28 cellular contexts compared by ENCODE assay signal in the genomic region with DNA sequence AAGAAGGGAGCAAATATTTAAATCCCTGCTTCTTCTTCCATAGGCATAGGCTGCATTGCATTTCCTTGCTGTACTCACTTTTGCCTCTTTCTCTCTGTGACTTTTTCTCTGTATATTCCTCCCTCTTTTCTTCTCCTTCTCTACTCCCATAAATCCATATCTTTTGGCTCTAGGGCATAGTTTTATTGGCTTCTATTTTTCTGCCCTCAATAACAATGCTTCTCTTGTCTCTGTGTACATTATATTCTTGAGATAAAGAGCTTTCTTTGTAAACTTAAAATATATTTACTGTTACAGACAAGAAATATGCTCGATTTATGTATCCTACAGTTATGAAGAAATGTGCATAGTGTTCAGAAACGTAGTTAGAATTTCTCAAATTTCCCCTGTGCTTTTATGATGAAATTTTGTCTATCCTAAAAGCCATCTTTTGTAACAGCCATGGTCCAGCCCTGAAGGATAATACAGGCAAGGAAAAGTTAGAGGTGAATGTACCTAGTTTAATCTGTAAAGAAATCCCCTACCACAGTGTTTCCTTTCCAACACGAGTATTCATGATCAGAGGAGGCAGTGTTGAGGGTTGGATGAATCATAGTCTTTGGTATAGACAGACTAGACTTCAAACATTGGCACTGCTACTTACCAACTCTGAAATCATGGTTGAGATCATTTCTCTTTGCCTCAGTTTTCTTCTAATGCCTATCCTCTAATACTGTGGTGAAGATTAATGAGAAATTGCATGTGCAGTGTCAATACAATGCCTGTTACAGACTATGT.
"Had no signal": no experiment of that assay in that cellular context is flagged by ENCODE, and none has a peak within 500 bp of the region (broad histone marks: within the 10 kb centered on the region; RNA-seq: fewer than 3 reads in every experiment).

No MANE protein-coding gene starts in this region.

- DNase-seq: activated CD4-positive, alpha-beta T cell treated with anti-CD3 and anti-CD28 coated beads for 1 hour; activated CD4-positive, alpha-beta T cell treated with anti-CD3 and anti-CD28 coated beads, Interleukin-2, amount 50 U/mL, for 1 hour; activated CD8-positive, alpha-beta T cell treated with anti-CD3 and anti-CD28 coated beads, Interleukin-2, amount 10 ng/mL, durations not matched to agents 7 days and 5 days; activated naive CD4-positive, alpha-beta T cell; activated T-cell treated with anti-CD3 and anti-CD28 coated beads, Interleukin-2, amount 50 U/mL, for 24 hours; adrenal gland; endodermal cell; immature natural killer cell; mesenchymal stem cell; mucosa of descending colon; naive B cell; occipital lobe; posterior cingulate gyrus; small intestine; stimulated activated CD4-positive, alpha-beta T cell treated with anti-CD3 and anti-CD28 coated beads, Interleukin-2, amount 100 ng/mL, for 24 hours; stimulated activated CD8-positive, alpha-beta memory T cell treated with anti-CD3 and anti-CD28 coated beads, Interleukin-4, amount 100 ng/mL, for 48 hours; stimulated activated naive B cell treated with anti-CD40 and anti-IgM and Interleukin-4, amounts not matched to agents 10 μg/mL and 1 μg/mL and 100 μg/mL, for 72 hours; T-helper 9 cell; transverse colon; uterus had no signal

- ATAC-seq: activated CD8-positive, alpha-beta T cell treated with anti-CD3 and anti-CD28 coated beads, Interleukin-2, amount 10 ng/mL, durations not matched to agents 7 days and 5 days; mucosa of descending colon; sciatic nerve; stimulated activated naive B cell treated with anti-CD40 and anti-IgM and Interleukin-4, amounts not matched to agents 10 μg/mL and 1 μg/mL and 100 μg/mL, for 72 hours had no signal

- FAIRE-seq: small intestine had no signal

- H3K9me3 ChIP-seq: adrenal gland, ascending aorta, breast epithelium, mucosa of descending colon, transverse colon, uterus had no signal

- H3K4me1 ChIP-seq: adrenal gland, ascending aorta, breast epithelium, transverse colon, uterus had no signal

- H3K4me3 ChIP-seq: adrenal gland, ascending aorta, breast epithelium, coronary artery, hepatocyte, mucosa of descending colon, transverse colon, uterus had no signal

- H3K27ac ChIP-seq: adrenal gland, ascending aorta, breast epithelium, coronary artery, hepatocyte, transverse colon had no signal

- H3K4me1 Mint-ChIP-seq: endodermal cell; immature natural killer cell; naive B cell; stimulated activated naive B cell treated with anti-CD40 and anti-IgM and Interleukin-4, amounts not matched to agents 10 μg/mL and 1 μg/mL and 100 μg/mL, for 72 hours had no signal

- H3K79me2 ChIP-seq: hepatocyte had no signal

- H3K4me2 ChIP-seq: hepatocyte had no signal

- H3K9me3 Mint-ChIP-seq: activated T-cell treated with anti-CD3 and anti-CD28 coated beads, Interleukin-2, amount 50 U/mL, for 24 hours; activated T-helper 2 cell treated with anti-CD3 and anti-CD28 coated beads, Interferon-gamma antibody, Interleukin-2, Interleukin-4, amounts not matched to agents 10 μg/mL and 5 μg/mL and 100 μg/mL, durations not matched to agents 14 hours and 24 hours and 36 hours; endodermal cell had no signal

- H3K27me3 ChIP-seq: adrenal gland, ascending aorta, breast epithelium, hepatocyte, transverse colon, uterus had no signal

- H3K36me3 ChIP-seq: adrenal gland, ascending aorta, breast epithelium, transverse colon, uterus had no signal

- H2AFZ ChIP-seq: hepatocyte had no signal

- H3K4me3 Mint-ChIP-seq: activated CD8-positive, alpha-beta T cell treated with anti-CD3 and anti-CD28 coated beads, Interleukin-2, amount 10 ng/mL, durations not matched to agents 7 days and 5 days; activated naive CD8-positive, alpha-beta T cell; activated T-cell treated with anti-CD3 and anti-CD28 coated beads, Interleukin-2, amount 50 U/mL, for 24 hours; endodermal cell; immature natural killer cell; naive B cell; neural crest cell; stimulated activated naive B cell treated with anti-CD40 and anti-IgM and Interleukin-4, amounts not matched to agents 10 μg/mL and 1 μg/mL and 100 μg/mL, for 72 hours had no signal

- H3K36me3 Mint-ChIP-seq: activated naive CD8-positive, alpha-beta T cell; immature natural killer cell; naive B cell; stimulated activated naive B cell treated with anti-CD40 and anti-IgM and Interleukin-4, amounts not matched to agents 10 μg/mL and 1 μg/mL and 100 μg/mL, for 72 hours had no signal

- H3K27ac Mint-ChIP-seq: activated CD8-positive, alpha-beta T cell treated with anti-CD3 and anti-CD28 coated beads, Interleukin-2, amount 10 ng/mL, durations not matched to agents 7 days and 5 days; activated naive CD8-positive, alpha-beta T cell; activated T-cell treated with anti-CD3 and anti-CD28 coated beads, Interleukin-2, amount 50 U/mL, for 24 hours; activated T-helper 2 cell treated with anti-CD3 and anti-CD28 coated beads, Interferon-gamma antibody, Interleukin-2, Interleukin-4, amounts not matched to agents 10 μg/mL and 5 μg/mL and 100 μg/mL, durations not matched to agents 14 hours and 24 hours and 36 hours; endodermal cell; immature natural killer cell; naive B cell; stimulated activated naive B cell treated with anti-CD40 and anti-IgM and Interleukin-4, amounts not matched to agents 10 μg/mL and 1 μg/mL and 100 μg/mL, for 72 hours had no signal
